Comparison of ENCODE assay signal across 9 cellular contexts in the genomic region with DNA sequence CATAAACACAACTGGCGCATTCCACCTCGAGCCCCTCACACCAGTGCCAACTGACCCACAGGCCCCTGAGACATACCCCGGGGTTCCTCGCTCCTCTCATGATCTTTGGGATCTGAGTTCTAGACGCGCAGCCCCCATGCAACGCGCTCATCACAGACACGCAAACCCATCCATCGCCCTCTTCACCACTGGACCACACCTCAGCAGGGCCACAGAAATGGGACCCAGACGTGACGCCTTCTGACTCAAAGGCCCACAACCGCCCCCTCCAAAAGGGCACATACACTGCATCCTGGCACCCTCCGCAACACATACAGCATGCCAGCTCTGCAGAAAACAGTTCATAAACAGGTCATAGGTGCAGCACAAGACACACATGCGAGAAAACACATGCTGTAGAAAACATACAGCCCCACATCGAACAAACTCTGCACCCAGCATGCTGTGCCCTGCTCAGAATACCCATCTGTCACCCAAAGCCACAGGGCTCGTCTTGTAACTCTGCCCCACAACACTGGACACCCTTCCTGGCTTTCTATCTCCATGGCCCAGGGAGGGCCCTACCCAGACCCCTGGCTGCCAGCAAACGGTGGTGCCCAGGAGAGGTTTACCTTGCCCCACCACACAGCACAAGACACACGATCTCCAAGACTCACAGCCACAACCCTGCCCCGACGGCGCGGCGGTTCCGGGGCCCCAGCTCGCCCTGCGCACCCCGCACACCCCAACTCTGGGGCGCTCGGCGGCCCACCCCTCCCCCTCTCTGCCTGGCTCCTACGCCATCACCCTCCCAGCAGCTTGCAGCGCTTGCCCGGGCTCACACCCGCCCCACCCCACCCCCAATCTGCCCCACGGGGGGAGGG. TPM values are rescaled to one million over a fixed set of nuclear protein-coding genes. Genes with fewer than 3 reads are reported as not detected.
DNase-seq lines count a peak whose midpoint lies in the region; ATAC-seq and TF ChIP-seq lines count a peak whose summit lies in the region.
"Had no signal": no experiment of that assay in that cellular context is flagged by ENCODE, and none has a peak within 500 bp of the region (broad histone marks: within the 10 kb centered on the region; RNA-seq: fewer than 3 reads in every experiment).

No MANE protein-coding gene starts in this region.

- TF ChIP-seq CTCF in psoas muscle (IDR thresholded peaks at IDR 0.05) = no peak

- H3K4me3 Mint-ChIP-seq in T-cell = peak overlapping the region; percentile 92 to 96 (median 95)

- intact Hi-C loops in right cardiac atrium (cut with DNase I) (loop anchor here in 2 of 4 donors (5.0 kb wide), 1 partner anchor 41 kb away; the partner anchor contains the start of genes FGF11 (in 2 of the 2) and TMEM102 (in 2 of the 2)), psoas muscle (cut with DNase I) (loop anchor here (2.0 kb wide), 2 partner anchors 34 to 38 kb away; partner anchors contain the start of gene CHRNB1 (in 1 of the 2))

- H3K27me3 Mint-ChIP-seq in T-cell = no peaks in the 10 kb centered on the region

- peak overlapping the region; percentile 89 to 96 for H3K27ac Mint-ChIP-seq in T-cell

- WGBS in right cardiac atrium = 12% methylated on average over 36 of the region's 36 CpGs
- whole genome bisulfite sequencing in psoas muscle, 3 donors = 11 to 23% (median 13%) methylated on average over 31 to 36 of the region's 36 CpGs

- CTCF ChIA-PET in T-cell (lab: Charles Lee) (interaction anchor here in 1 of 2 donors (0.7 to 2.1 kb wide), 3 partner anchors 35 to 44 kb away, joined by 3 to 5 read pairs (median 3); partner anchors contain the start of gene TMEM102), HEK293T (lab: Yijun Ruan, JAX) (no interaction called here)

- POLR2A ChIA-PET in T-cell (lab: Charles Lee) (interaction anchor here in 1 of 2 donors (0.6 to 0.7 kb wide), 2 partner anchors 76 to 252 kb away, joined by 3 read pairs; no protein-coding TSS in a partner anchor), HEK293T (lab: Yijun Ruan, JAX) (interaction anchor here (1.0 to 8.2 kb wide), 4 partner anchors 34 to 224 kb away, joined by 3 to 55 read pairs (median 4); partner anchors contain the start of genes CHRNB1, FGF11 and TMEM102)

- no peaks in the 10 kb centered on the region for H3K36me3 ChIP-seq in H7 (replicated peaks; ENCODE audit: control insufficient read depth, insufficient read depth, low read length)
- no peaks in the 10 kb centered on the region for H3K36me3 ChIP-seq in psoas muscle (ENCODE audit: insufficient read depth in 1 of 2, low read depth in 1 of 2)

- no peaks in the 10 kb centered on the region for H3K9me3 Mint-ChIP-seq in T-cell

- H3K4me1 ChIP-seq in right cardiac atrium (ENCODE audit: control insufficient read depth, insufficient read depth, low read length) (peaks cover 18% of the 10 kb centered on the region), psoas muscle (peaks cover 66% of the 10 kb centered on the region)

- DNase-seq in H7 = peak; percentile 93
- DNase-seq in T-cell = peak; percentile 50 to 85 (median 78)
- peak; percentile 61 to 91 (median 87) for DNase-seq in right cardiac atrium
- peak; percentile 63 to 79 for DNase-seq in psoas muscle
- no peak for DNase-seq in HEK293T (ENCODE audit: extremely low spot score)

- H3K4me3 ChIP-seq in H7 (ENCODE audit: insufficient read depth, low read depth, low read length) (peak overlapping the region; percentile 70), right cardiac atrium (ENCODE audit: low read length) (peak overlapping the region; percentile 98), psoas muscle (peak overlapping the region; percentile 97)

- ATAC-seq in T-cell (replicated peaks in 1 of 4) (peak; percentile 36 to 47 (median 46)), right cardiac atrium (peak; percentile 10 to 35), psoas muscle (peak; percentile 8 to 20 (median 16)), GM19328 (IDR thresholded peaks at IDR 0.05; ENCODE audit: unreplicated experiment) (no peak), HG03196 (IDR thresholded peaks at IDR 0.05; ENCODE audit: unreplicated experiment) (no peak)

- H3K4me1 Mint-ChIP-seq in T-cell = peaks cover 64 to 79% (median 78%) of the 10 kb centered on the region in 3 donors

- peak overlapping the region; percentile 95 for H3K27ac ChIP-seq in angular gyrus (ENCODE audit: low read depth, low read length)
- peak overlapping the region; percentile 86 for H3K27ac ChIP-seq in right cardiac atrium (ENCODE audit: low read length)
- peak overlapping the region; percentile 99 for H3K27ac ChIP-seq in psoas muscle

- no peaks in the 10 kb centered on the region for H3K27me3 ChIP-seq in H7 (ENCODE audit: control insufficient read depth, insufficient read depth, low read length)
- H3K27me3 ChIP-seq in right cardiac atrium (ENCODE audit: control insufficient read depth, insufficient read depth) = no peaks in the 10 kb centered on the region
- no peaks in the 10 kb centered on the region for H3K27me3 ChIP-seq in psoas muscle (ENCODE audit: insufficient read depth in 3 of 3, low read length in 2 of 3)

- H3K9me3 ChIP-seq in right cardiac atrium (ENCODE audit: control insufficient read depth, low read length) = no peaks in the 10 kb centered on the region
- H3K9me3 ChIP-seq in psoas muscle = no peaks in the 10 kb centered on the region

- H3K36me3 Mint-ChIP-seq in T-cell = no peaks in the 10 kb centered on the region

TF ChIP-seq in HEK293T, 16 proteins besides CTCF, POLR2A, EP300 and RAD21:
- no peak for TF ChIP-seq HDGF (IDR thresholded peaks at IDR 0.05; ENCODE audit: borderline replicate concordance)
- TF ChIP-seq FOXK2 (IDR thresholded peaks at IDR 0.05) = no peak
- TF ChIP-seq BHLHE40 (IDR thresholded peaks at IDR 0.05; ENCODE audit: borderline replicate concordance) = no peak
- no peak for TF ChIP-seq SUZ12 (IDR thresholded peaks at IDR 0.05)
- no peak for TF ChIP-seq LEF1 (IDR thresholded peaks at IDR 0.05; ENCODE audit: borderline replicate concordance)
- no peak for TF ChIP-seq FOXA1 (IDR thresholded peaks at IDR 0.05)
- TF ChIP-seq SP1 (IDR thresholded peaks at IDR 0.05) = no peak
- no peak for TF ChIP-seq NFRKB (IDR thresholded peaks at IDR 0.05)
- TF ChIP-seq ARNT (IDR thresholded peaks at IDR 0.05) = no peak
- no peak for TF ChIP-seq L3MBTL2 (conservative IDR thresholded peaks at IDR 0.05)
- TF ChIP-seq CTBP1 (IDR thresholded peaks at IDR 0.05; ENCODE audit: borderline replicate concordance) = no peak
- TF ChIP-seq ELF4 (IDR thresholded peaks at IDR 0.05) = no peak
- no peak for TF ChIP-seq PKNOX1 (IDR thresholded peaks at IDR 0.05)
- TF ChIP-seq FOXM1 (IDR thresholded peaks at IDR 0.05; ENCODE audit: borderline replicate concordance) = no peak
- no peak for TF ChIP-seq TARDBP (IDR thresholded peaks at IDR 0.05)
- no peak for TF ChIP-seq ZNF384 (IDR thresholded peaks at IDR 0.05)

RNA-seq across cellular contexts. Expression of gene ZBTB4, which starts 0.9 kb away (rescaled TPM):
- 9.0 and 10.4 TPM in 2 replicates for total RNA-seq in H7 (2014; rRNA removed; shearing (Covaris generic))
- 10 to 100 TPM; 64.0 to 86.6 (median 82.7) TPM for total RNA-seq in T-cell
- 10 to 100 TPM; 73.6 to 86.2 (median 82.2) TPM for total RNA-seq in right cardiac atrium
- 41.7 TPM for polyA plus RNA-seq in right cardiac atrium
- 10 to 100 TPM; 29.3 to 43.2 (median 35.5) TPM for total RNA-seq in psoas muscle
- polyA plus RNA-seq in psoas muscle = 10 to 100 TPM; 10.3 to 20.2 (median 13.5) TPM

RNA-seq across cellular contexts. Expression of gene SLC35G6, which starts 2.7 kb away (rescaled TPM):
- total RNA-seq in H7 (2014; rRNA removed; shearing (Covaris generic)) = not detected in 2 replicates
- total RNA-seq in T-cell (not detected), right cardiac atrium (not detected), psoas muscle (not detected)
- polyA plus RNA-seq in right cardiac atrium (not detected), psoas muscle (under 1 TPM in 1 of 3 donors, not detected in 2; 0.05 TPM)
- total RNA-seq: renal cortical epithelial cell had no signal

RNA-seq across cellular contexts. Expression of gene POLR2A, which starts 5.7 kb away (rescaled TPM):
- 46.1 and 48.6 TPM in 2 replicates for total RNA-seq in H7 (2014; rRNA removed; shearing (Covaris generic))
- total RNA-seq in T-cell (100 to 1,000 TPM; 198 to 444 (median 212) TPM), right cardiac atrium (10 to 100 TPM; 41.9 to 51.4 (median 47.4) TPM), psoas muscle (10 to 100 TPM; 42.7 to 74.3 (median 56.9) TPM)
- polyA plus RNA-seq in right cardiac atrium (22.3 TPM), psoas muscle (10 to 100 TPM in 2 of 3 donors, 1 to 10 TPM in 1; 8.0 to 68.7 (median 15.0) TPM)

RNA-seq across cellular contexts. Expression of gene CHRNB1, which starts 33.6 kb away (rescaled TPM):
- total RNA-seq in H7 (2014; rRNA removed; shearing (Covaris generic)) = 6.6 and 6.8 TPM in 2 replicates
- total RNA-seq in T-cell (10 to 100 TPM in 3 of 5 donors, 1 to 10 TPM in 2; 6.6 to 12.0 (median 11.0) TPM), right cardiac atrium (10 to 100 TPM; 11.4 to 15.6 (median 13.1) TPM), psoas muscle (100 to 1,000 TPM; 107 to 190 (median 147) TPM)
- polyA plus RNA-seq in right cardiac atrium (16.1 TPM), psoas muscle (100 to 1,000 TPM in 1 of 3 donors, 10 to 100 TPM in 2; 73.0 to 118 (median 91.7) TPM)

RNA-seq across cellular contexts. Expression of gene FGF11, which starts 39.2 kb away (rescaled TPM):
- total RNA-seq in H7 (2014; rRNA removed; shearing (Covaris generic)) = 12.5 and 20.7 TPM in 2 replicates
- total RNA-seq in T-cell (1 to 10 TPM; 2.4 to 4.2 (median 3.3) TPM), right cardiac atrium (10 to 100 TPM; 13.9 to 34.8 (median 23.9) TPM), psoas muscle (10 to 100 TPM in 3 of 4 donors, 1 to 10 TPM in 1; 2.7 to 21.1 (median 10.1) TPM)
- polyA plus RNA-seq in right cardiac atrium (31.7 TPM), psoas muscle (1 to 10 TPM; 2.0 to 4.4 (median 3.7) TPM)

Comparison
In these comparisons a context has a peak if more than half of its experiments do, and no peak if none do; other contexts are left out.
1. ATAC-seq: peak in T-cell (4 of 4), right cardiac atrium (2 of 2) and psoas muscle (4 of 4); none in GM19328 (single experiment) and HG03196 (single experiment).
2. Peak in every context shown above with its lines, with median percentiles within 50 percentile points of each other: H3K4me3 ChIP-seq and H3K27ac ChIP-seq.